ENCODE assay signal across 8 cellular contexts in the genomic region with DNA sequence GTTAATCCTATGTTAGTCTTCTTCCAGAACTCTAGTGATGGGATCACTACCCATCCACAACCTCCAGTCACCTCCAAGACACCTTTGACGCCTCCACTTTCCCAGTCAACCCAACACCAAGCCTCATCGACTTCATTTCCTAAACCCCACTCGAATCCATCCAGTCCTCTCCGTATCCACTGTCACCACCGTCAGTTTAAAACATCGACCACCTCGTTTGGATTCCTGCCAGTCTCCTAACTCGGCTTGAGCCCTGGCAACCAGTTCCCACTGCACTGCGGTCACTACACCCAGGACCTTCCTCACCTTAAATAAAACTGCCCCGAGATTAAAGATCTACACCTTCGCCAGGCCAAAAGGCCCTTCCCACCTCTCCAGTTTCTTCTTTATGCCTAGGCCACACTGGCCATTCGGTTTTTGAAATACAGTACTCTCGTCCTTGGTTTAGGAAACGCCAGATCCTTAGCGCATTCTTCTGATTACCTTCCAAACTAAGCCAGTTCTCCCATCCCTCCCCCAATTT. TPM values are rescaled to one million over a fixed set of nuclear protein-coding genes. Genes with fewer than 3 reads are reported as not detected.
DNase-seq lines count a peak whose midpoint lies in the region; ATAC-seq and TF ChIP-seq lines count a peak whose summit lies in the region.

No MANE protein-coding gene starts in this region.

- no peaks in the 10 kb centered on the region for H3K9me3 ChIP-seq in breast epithelium
- H3K9me3 ChIP-seq in mucosa of stomach (ENCODE audit: control insufficient read depth, low read length): no peaks in the 10 kb centered on the region

- TF ChIP-seq POLR2A in breast epithelium (IDR thresholded peaks at IDR 0.05): no peak

- H3K4me1 ChIP-seq in ACC112 (ENCODE audit: control insufficient read depth, insufficient read depth, low read length, unreplicated experiment): peaks cover 17% of the 10 kb centered on the region
- peaks cover 0 to 8% of the 10 kb centered on the region in 2 donors for H3K4me1 ChIP-seq in breast epithelium
- H3K4me1 ChIP-seq in mucosa of stomach (ENCODE audit: control insufficient read depth, insufficient read depth, low read length): peaks cover 14% of the 10 kb centered on the region

- DNase-seq in Jurkat, Clone E6-1 (ENCODE audit: low read depth, low spot score): no peak
- DNase-seq in breast epithelium (ENCODE audit: low spot score in 2 of 2) (no peak), GM13976 (ENCODE audit: low spot score) (no peak), NCI-H2081 (lab: John Stamatoyannopoulos, UW) (no peak)

- peak overlapping the region; percentile 88 for H3K9ac ChIP-seq in mucosa of stomach (ENCODE audit: low read length)

- no peaks in the 10 kb centered on the region for H3K36me3 ChIP-seq in ACC112 (ENCODE audit: insufficient read depth, low read length)
- no peaks in the 10 kb centered on the region for H3K36me3 ChIP-seq in breast epithelium
- no peaks in the 10 kb centered on the region for H3K36me3 ChIP-seq in mucosa of stomach (ENCODE audit: control insufficient read depth, insufficient read depth, low read length)

- intact Hi-C loops in breast epithelium (cut with DNase I; ENCODE audit: low total_unique reads): no loop called here

- no peak for TF ChIP-seq CTCF in breast epithelium (IDR thresholded peaks at IDR 0.05)
- no peak for TF ChIP-seq CTCF in GM13976 (IDR thresholded peaks at IDR 0.05; ENCODE audit: borderline replicate concordance, control extremely low read depth, extremely low read depth, insufficient read depth, missing control alignments)

- peak overlapping the region; percentile 85 for H2AFZ ChIP-seq in ACC112 (ENCODE audit: low read length, unreplicated experiment)

- H3K27ac ChIP-seq in ACC112 (ENCODE audit: low read depth, low read length) (peak overlapping the region; percentile 77), breast epithelium (peak overlapping the region; percentile 96 to 98)

- peaks cover 25% of the 10 kb centered on the region for H3K79me2 ChIP-seq in ACC112 (ENCODE audit: control insufficient read depth, insufficient read depth, low read length, unreplicated experiment)

- in situ Hi-C loops in GM13976 (cut with MboI; ENCODE audit: low sequenced_read_pairs, unreplicated experiment): no loop called here

- no peaks in the 10 kb centered on the region for H3K27me3 ChIP-seq in ACC112 (ENCODE audit: insufficient read depth, low read length)
- no peaks in the 10 kb centered on the region for H3K27me3 ChIP-seq in breast epithelium
- no peaks in the 10 kb centered on the region for H3K27me3 ChIP-seq in mucosa of stomach (ENCODE audit: control insufficient read depth, insufficient read depth, low read length)

- ATAC-seq in GM19397 (IDR thresholded peaks at IDR 0.05; ENCODE audit: unreplicated experiment) (no peak), HG02623 (IDR thresholded peaks at IDR 0.05; ENCODE audit: unreplicated experiment) (no peak)

- peak overlapping the region; percentile 87 for H3K4me3 ChIP-seq in ACC112 (ENCODE audit: low read depth, low read length)
- peak overlapping the region; percentile 92 for H3K4me3 ChIP-seq in Jurkat, Clone E6-1 (ENCODE audit: low read length)
- H3K4me3 ChIP-seq in breast epithelium: peak overlapping the region; percentile 87 to 96 (median 90)
- peak overlapping the region; percentile 54 for H3K4me3 ChIP-seq in mucosa of stomach (ENCODE audit: low read length)

RNA-seq across cellular contexts. Expression of a gene that starts 1.2 kb away (rescaled TPM):
- polyA plus RNA-seq in Jurkat, Clone E6-1 (2012; ENCODE audit: insufficient read depth, insufficient read length): 61.4 TPM
- total RNA-seq in breast epithelium: 100 to 1,000 TPM in 1 of 3 donors, 10 to 100 TPM in 2; 67.5 to 146 (median 72.7) TPM

RNA-seq across cellular contexts. Expression of a gene that starts 24.7 kb away (rescaled TPM):
- polyA plus RNA-seq in Jurkat, Clone E6-1 (2012; ENCODE audit: insufficient read depth, insufficient read length): 558 TPM
- total RNA-seq in breast epithelium: 100 to 1,000 TPM; 124 to 186 (median 175) TPM
